8 cellular contexts compared by ENCODE assay signal in the genomic region with DNA sequence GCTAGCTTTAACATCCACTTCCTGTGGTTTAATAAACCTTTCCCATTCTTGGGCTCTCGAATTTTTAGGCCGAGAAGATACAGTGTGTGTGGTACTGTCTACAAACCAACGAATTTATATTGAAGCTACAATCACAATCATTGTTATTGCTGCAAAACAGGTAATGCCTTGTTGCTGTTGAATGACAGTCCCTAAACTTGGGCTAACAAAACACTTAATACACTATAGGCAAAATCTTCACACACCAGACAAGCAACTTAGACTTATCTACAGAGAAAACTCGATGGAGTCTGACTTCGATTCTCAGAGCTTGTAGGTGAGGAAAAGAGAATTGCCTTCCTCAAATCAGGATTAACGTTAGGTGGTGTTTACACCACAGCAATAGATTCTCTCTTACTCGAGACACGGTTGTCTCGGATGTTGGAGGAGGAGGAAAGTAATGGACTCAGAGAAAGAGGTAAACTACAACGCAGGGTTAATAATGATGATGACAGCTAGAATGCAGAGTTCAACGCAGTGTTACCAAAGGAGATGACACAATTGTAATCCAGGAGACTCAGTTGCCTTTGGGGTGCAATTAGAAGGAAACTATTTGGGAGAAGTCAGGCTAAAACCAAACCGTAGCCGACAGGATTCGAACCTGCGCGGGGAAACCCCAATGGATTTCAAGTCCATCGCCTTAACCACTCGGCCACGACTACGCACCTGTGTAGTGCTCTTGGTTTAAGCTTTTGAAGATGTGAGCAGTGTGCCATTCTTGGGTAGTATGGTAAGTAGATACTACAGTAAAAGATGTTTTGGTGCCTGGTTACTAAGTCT. TPM values are rescaled to one million over a fixed set of nuclear protein-coding genes. Genes with fewer than 3 reads are reported as not detected.
DNase-seq lines count a peak whose midpoint lies in the region; ATAC-seq, FAIRE-seq and TF ChIP-seq lines count a peak whose summit lies in the region.

No MANE protein-coding gene starts in this region.

- WGBS in tibial nerve, 2 donors = 31 to 34% methylated on average over 20 of the region's 20 CpGs

- no peak overlapping the region for H3K9ac ChIP-seq in HCT116 (ENCODE audit: low read length)

- RAD21 ChIA-PET in HCT116 (lab: Charles Lee; ENCODE audit: low non-redundant PET in 1 of 2, low total read pairs in 2 of 2, uncharacterized antibody in 2 of 2, unreplicated experiment in 2 of 2) = interaction anchor here (0.7 to 1.1 kb wide), 2 partner anchors 247 kb away, joined by 3 read pairs; no protein-coding TSS in a partner anchor

- no peaks in the 10 kb centered on the region for H3K36me3 ChIP-seq in HCT116 (ENCODE audit: control insufficient read depth in 1 of 2, insufficient read depth in 2 of 2, low read length in 2 of 2)
- no peaks in the 10 kb centered on the region for H3K36me3 ChIP-seq in tibial nerve

- peak; percentile 73 for FAIRE-seq in RCC 7860 (lab: Jason Lieb, UNC)

- H3K4me3 ChIP-seq in HCT116 (replicated peaks in 1 of 2; ENCODE audit: low read depth in 1 of 2, low read length in 2 of 2) (no peak overlapping the region), tibial nerve (no peak overlapping the region)

- H4K20me1 ChIP-seq in HCT116 (ENCODE audit: insufficient read depth) = no peaks in the 10 kb centered on the region

- no peaks in the 10 kb centered on the region for H3K9me2 ChIP-seq in HCT116 (ENCODE audit: insufficient read depth)

- CTCF ChIA-PET in HCT116 (lab: Charles Lee) = interaction anchor here (1.0 to 3.8 kb wide), 2 partner anchors 13 to 247 kb away, joined by 3 to 12 read pairs; no protein-coding TSS in a partner anchor

- POLR2A ChIA-PET in HCT116 (lab: Charles Lee) = interaction anchor here (1.1 kb wide), 1 partner anchor 26 kb away, joined by 3 read pairs; no protein-coding TSS in a partner anchor

- ATAC-seq in HCT116 (peak; percentile 81), GM21367 (IDR thresholded peaks at IDR 0.05; ENCODE audit: unreplicated experiment) (no peak)

- intact Hi-C loops in HCT116 (cut with micrococcal nuclease) = loop anchor here (2.0 kb wide), 1 partner anchor 247 kb away; no protein-coding TSS in a partner anchor

- DNase-seq in HCT116 (ENCODE audit: low read depth, low spot score) (peak; percentile 87), RCC 7860 (ENCODE audit: low spot score) (peak; percentile 95), islet precursor cell (peak; percentile 82), tibial nerve (ENCODE audit: low spot score in 2 of 2) (peak; percentile 47 to 69), GM19240 (ENCODE audit: insufficient read length, low spot score) (no peak)
- peak; percentile 25 for DNase-seq in activated naive CD4-positive, alpha-beta T cell treated with anti-CD3 and anti-CD28 coated beads, Interleukin-2, amount 50 U/mL, for 16 hours

- TF ChIP-seq RAD21 in HCT116 (IDR thresholded peaks at IDR 0.05; ENCODE audit: low read depth) = peak; percentile 24

- peaks cover 9 to 34% of the 10 kb centered on the region in 2 experiments; a peak in 3 of 4 replicates for H3K4me1 ChIP-seq in HCT116 (ENCODE audit: control insufficient read depth in 1 of 2, insufficient read depth in 2 of 2, low read length in 2 of 2)
- peaks cover 0 to 19% (median 4%) of the 10 kb centered on the region in 4 donors for H3K4me1 ChIP-seq in tibial nerve

- no TSS peak for BruUV-seq in HCT116 (replicated peaks; lab: Mats Ljungman, UMichigan)

- H3K27me3 ChIP-seq in HCT116 (ENCODE audit: insufficient read depth, low read length) (no peaks in the 10 kb centered on the region), tibial nerve (peaks cover 0 to 5% of the 10 kb centered on the region in 2 donors)

- no peak overlapping the region for H2AFZ ChIP-seq in HCT116 (ENCODE audit: low read depth, low read length, poor library complexity, severe bottlenecking)

- peak overlapping the region; percentile 73; the same call in 1 of the 2 replicates for H3K27ac ChIP-seq in 22Rv1
- no peak overlapping the region for H3K27ac ChIP-seq in HCT116 (ENCODE audit: low read depth, low read length)
- no peak overlapping the region for H3K27ac ChIP-seq in tibial nerve

- no peak for TF ChIP-seq CTCF in 22Rv1 (IDR thresholded peaks at IDR 0.05)
- no peak for TF ChIP-seq CTCF in HCT116 (IDR thresholded peaks at IDR 0.05 in 2 of 3, conservative IDR thresholded peaks at IDR 0.05 in 1 of 3; ENCODE audit: borderline replicate concordance in 1 of 3, insufficient read depth in 1 of 3, low read depth in 2 of 3, low read length in 2 of 3)
- TF ChIP-seq CTCF in tibial nerve (IDR thresholded peaks at IDR 0.05) = no peak

- peak overlapping the region; percentile 11; the same call in 1 of the 2 replicates for H3K4me2 ChIP-seq in HCT116 (ENCODE audit: low read length)

- TF ChIP-seq POLR2A in HCT116 (IDR thresholded peaks at IDR 0.05; ENCODE audit: borderline replicate concordance, extremely low read depth, insufficient read depth, insufficient read length) (no peak), tibial nerve (IDR thresholded peaks at IDR 0.05) (no peak)

- no peaks in the 10 kb centered on the region for H3K79me2 ChIP-seq in HCT116 (ENCODE audit: insufficient read depth, low read length)

- H3K9me3 ChIP-seq in HCT116 (ENCODE audit: control insufficient read depth in 1 of 2, insufficient read depth in 1 of 2, low read depth in 1 of 2, low read length in 2 of 2) = no peaks in the 10 kb centered on the region
- H3K9me3 ChIP-seq in tibial nerve = no peaks in the 10 kb centered on the region

- no peak for TF ChIP-seq EP300 in tibial nerve (IDR thresholded peaks at IDR 0.05)

TF ChIP-seq in HCT116, 20 proteins besides CTCF, POLR2A, EP300 and RAD21 (continues in another document):
- peak; percentile 97 for TF ChIP-seq CBX3 (IDR thresholded peaks at IDR 0.05; ENCODE audit: low read depth)
- TF ChIP-seq FOSL1 (IDR thresholded peaks at IDR 0.05; ENCODE audit: low read depth) = no peak
- peak; percentile 51; the same call in 1 of the 2 replicates for TF ChIP-seq MAX (IDR thresholded peaks at IDR 0.05)
- TF ChIP-seq CEBPB (IDR thresholded peaks at IDR 0.05; ENCODE audit: low read depth) = peak; percentile 79
- 0 out of 2 replicates have a peak, but pooled peaks have one; percentile 41 for TF ChIP-seq SRF (IDR thresholded peaks at IDR 0.05; ENCODE audit: low read depth)
- TF ChIP-seq JUND (IDR thresholded peaks at IDR 0.05) = peak; percentile 25; the same call in 1 of the 2 replicates
- TF ChIP-seq POLR2AphosphoS5 (IDR thresholded peaks at IDR 0.05; ENCODE audit: low read depth, low read length) = no peak; the same call in 1 of the 2 replicates
- peak; percentile 32 for TF ChIP-seq ZBTB33 (IDR thresholded peaks at IDR 0.05; ENCODE audit: extremely low read depth, insufficient replicate concordance, low read length)
- TF ChIP-seq ATF3 (IDR thresholded peaks at IDR 0.05) = peak; percentile 98
- TF ChIP-seq ZFX (IDR thresholded peaks at IDR 0.05) = no peak
- TF ChIP-seq TCF7L2 (IDR thresholded peaks at IDR 0.05; ENCODE audit: borderline replicate concordance, extremely low read depth, insufficient read depth, insufficient read length) = peak; percentile 7
- no peak for TF ChIP-seq ZNF274 (IDR thresholded peaks at IDR 0.05; ENCODE audit: low read depth, low read length)
- TF ChIP-seq ELF1 (IDR thresholded peaks at IDR 0.05; ENCODE audit: borderline replicate concordance, low read depth) = no peak
- TF ChIP-seq SP1 (IDR thresholded peaks at IDR 0.05; ENCODE audit: low read depth) = peak; percentile 61
- peak; percentile 69 for TF ChIP-seq YY1 (IDR thresholded peaks at IDR 0.05; ENCODE audit: extremely low read depth, insufficient replicate concordance, low read depth, low read length)
- TF ChIP-seq EZH2 (IDR thresholded peaks at IDR 0.05) = no peak
- peak; percentile 70; the same call in 1 of the 2 replicates for TF ChIP-seq SIN3A (IDR thresholded peaks at IDR 0.05; ENCODE audit: low read depth)
- TF ChIP-seq EGR1 (IDR thresholded peaks at IDR 0.05; ENCODE audit: low read depth) = no peak

RNA-seq across cellular contexts. Expression of gene ZNF184, which starts 32.5 kb away (rescaled TPM):
- total RNA-seq in HCT116 (2021; ENCODE audit: unreplicated experiment) (9.4 TPM), tibial nerve (10 to 100 TPM in 2 of 4 donors, 1 to 10 TPM in 2; 6.1 to 10.7 (median 8.9) TPM)
- polyA plus RNA-seq in HCT116 (2012) = 2.5 and 3.9 TPM in 2 replicates
